ENCODE assay signal across 13 cellular contexts in genomic region chr20:11195899-11196558, GRCh38.
DNase-seq lines count a peak whose midpoint lies in the region; ATAC-seq and TF ChIP-seq lines count a peak whose summit lies in the region.
"Had no signal": no experiment of that assay in that cellular context is flagged by ENCODE, and none has a peak within 500 bp of the region (broad histone marks: within the 10 kb centered on the region; RNA-seq: fewer than 3 reads in every experiment).

No MANE protein-coding gene starts in this region.

- ATAC-seq in upper lobe of right lung: peak; percentile 83
- ATAC-seq: HCT116 had no signal

- no peaks in the 10 kb centered on the region for H3K9me3 Mint-ChIP-seq in chondrocyte (ENCODE audit: low read depth)

- H3K4me3 Mint-ChIP-seq in chondrocyte (ENCODE audit: unreplicated experiment): no peak overlapping the region

- no peak overlapping the region for H3K4me3 ChIP-seq in upper lobe of right lung

- no peaks in the 10 kb centered on the region for H3K27me3 ChIP-seq in upper lobe of right lung
- H3K27me3 ChIP-seq: neutrophil had no signal

- no peak overlapping the region for H3K27ac ChIP-seq in upper lobe of right lung
- H3K27ac ChIP-seq: 22Rv1, neutrophil had no signal

- H3K4me1 Mint-ChIP-seq in chondrocyte (ENCODE audit: low read depth): peaks cover 32% of the 10 kb centered on the region

- TF ChIP-seq CTCF in chondrocyte (IDR thresholded peaks at IDR 0.05) (no peak), upper lobe of right lung (IDR thresholded peaks at IDR 0.05) (no peak)

- no peaks in the 10 kb centered on the region for H3K36me3 ChIP-seq in upper lobe of right lung
- H3K36me3 ChIP-seq: neutrophil had no signal

- H3K36me3 Mint-ChIP-seq in chondrocyte (ENCODE audit: low read depth): no peaks in the 10 kb centered on the region

- intact Hi-C loops in upper lobe of right lung (cut with DNase I): no loop called here

- DNase-seq in DMS79 treated with DMSO at 0.1 percent for 48 hours (lab: John Stamatoyannopoulos, UW) (peak; percentile 3), DMS79 (lab: John Stamatoyannopoulos, UW) (no peak), chondrocyte (ENCODE audit: low spot score) (no peak), kidney tubule cell (ENCODE audit: low spot score) (peak; percentile 95), upper lobe of right lung (no peak), NCI-H128 (lab: John Stamatoyannopoulos, UW; ENCODE audit: unreplicated experiment) (no peak), NCI-H2029 treated with DMSO at 0.1 percent for 48 hours (lab: John Stamatoyannopoulos, UW) (no peak)
- DNase-seq in activated CD4-positive, alpha-beta T cell treated with anti-CD3 and anti-CD28 coated beads for 4 hours: no peak
- DNase-seq: hypothalamus, NCI-H1105 had no signal

- no peaks in the 10 kb centered on the region for H3K27me3 Mint-ChIP-seq in chondrocyte (ENCODE audit: low read depth)

- H3K9me3 ChIP-seq in upper lobe of right lung: no peaks in the 10 kb centered on the region
- H3K9me3 ChIP-seq: neutrophil had no signal

- H3K27ac Mint-ChIP-seq in chondrocyte (ENCODE audit: unreplicated experiment): peak overlapping the region; percentile 89

- H3K4me1 ChIP-seq in upper lobe of right lung: peaks cover 3% of the 10 kb centered on the region

Comparison
In these comparisons a context has a peak if more than half of its experiments do, and no peak if none do; other contexts are left out.
1. DNase-seq: peak in DMS79 treated with DMSO at 0.1 percent for 48 hours (single experiment) and kidney tubule cell (single experiment); none in DMS79 (single experiment), chondrocyte (single experiment), upper lobe of right lung (single experiment), NCI-H128 (single experiment), NCI-H2029 treated with DMSO at 0.1 percent for 48 hours (single experiment) and activated CD4-positive, alpha-beta T cell treated with anti-CD3 and anti-CD28 coated beads for 4 hours (0 of 2).